17 cellular contexts compared by ENCODE assay signal in genomic region chr15:77292924-77293558, GRCh38.
DNase-seq lines count a peak whose midpoint lies in the region; ATAC-seq, FAIRE-seq and TF ChIP-seq lines count a peak whose summit lies in the region.
"Had no signal": no experiment of that assay in that cellular context is flagged by ENCODE, and none has a peak within 500 bp of the region (broad histone marks: within the 10 kb centered on the region; RNA-seq: fewer than 3 reads in every experiment).

No MANE protein-coding gene starts in this region.

- H3K4me3 ChIP-seq in IMR-90 (ENCODE audit: insufficient read depth, low read depth, low read length) (no peak overlapping the region), K562 (no peak overlapping the region)
- H3K4me3 ChIP-seq: GM12878 had no signal

- no peak overlapping the region for H3K27ac ChIP-seq in IMR-90 (ENCODE audit: insufficient read depth, low read length)
- no peak overlapping the region for H3K27ac ChIP-seq in K562 (ENCODE audit: extremely low read depth, low read depth, low read length)

- POLR2A ChIA-PET in IMR-90 (lab: Charles Lee; ENCODE audit: unreplicated experiment) (no interaction called here), K562 (lab: Yijun Ruan, JAX) (no interaction called here)

- H3K4me2 ChIP-seq in IMR-90 (ENCODE audit: low read depth, low read length), result no peak overlapping the region
- H3K4me2 ChIP-seq in K562 (ENCODE audit: insufficient read depth, low read length), result no peak overlapping the region

- ATAC-seq in IMR-90 (ENCODE audit: low read depth) (no peak), SK-N-SH treated with all-trans-retinoic acid at 6 μM for 48 hours (no peak), K562 (no peak), HG03280 (IDR thresholded peaks at IDR 0.05; ENCODE audit: unreplicated experiment) (no peak)
- ATAC-seq: GM12878, HCT116 had no signal

- H3K9me3 ChIP-seq in IMR-90 (ENCODE audit: control insufficient read depth, insufficient read depth, low read length) (no peaks in the 10 kb centered on the region), K562 (replicated peaks; ENCODE audit: control insufficient read depth, insufficient read depth, low read depth, low read length) (no peaks in the 10 kb centered on the region)
- H3K9me3 ChIP-seq: BE2C had no signal

- H3K79me2 ChIP-seq in K562 (ENCODE audit: control insufficient read depth, insufficient read depth, low read length), result no peaks in the 10 kb centered on the region

- no peak for TF ChIP-seq RAD21 in IMR-90 (IDR thresholded peaks at IDR 0.05; ENCODE audit: low read length)
- TF ChIP-seq RAD21 in K562 (CRISPR knock-in tag; conservative IDR thresholded peaks at IDR 0.05 in 1 of 2, IDR thresholded peaks at IDR 0.05 in 1 of 2), result no peak

- no peak overlapping the region for H3K4ac ChIP-seq in IMR-90 (ENCODE audit: low read depth, low read length)

- no peak overlapping the region for H2BK120ac ChIP-seq in IMR-90 (ENCODE audit: low read depth, low read length)

- no peak overlapping the region for H2AK9ac ChIP-seq in IMR-90 (replicated peaks; ENCODE audit: low read depth, low read length, poor library complexity)

- 100% methylated on average over 1 of the region's 1 CpG; no CpG with 5 or more reads in 1 of the 2 experiments for WGBS in IMR-90 (ENCODE audit: extremely low coverage in 2 of 2, insufficient read length in 1 of 2), 2 experiments
- WGBS in K562 (ENCODE audit: insufficient coverage, low coverage, missing lambda C conversion rate), result 8% methylated on average over 1 of the region's 1 CpG

- no peak overlapping the region for H2BK20ac ChIP-seq in IMR-90 (ENCODE audit: low read depth, low read length)

- H3K27me3 ChIP-seq in IMR-90 (ENCODE audit: control insufficient read depth, insufficient read depth, low read length) (no peaks in the 10 kb centered on the region), K562 (ENCODE audit: control insufficient read depth in 2 of 2, insufficient read depth in 2 of 2, low read length in 2 of 2) (no peaks in the 10 kb centered on the region)
- H3K27me3 ChIP-seq: BE2C had no signal

- H4K5ac ChIP-seq in IMR-90 (ENCODE audit: low read depth, low read length), result no peak overlapping the region

- no peak overlapping the region for H3K14ac ChIP-seq in IMR-90 (replicated peaks; ENCODE audit: low read depth, low read length)

- TF ChIP-seq POLR2A in IMR-90 (IDR thresholded peaks at IDR 0.05; ENCODE audit: low read depth, low read length) (no peak), K562 (conservative IDR thresholded peaks at IDR 0.05) (no peak)

- H4K8ac ChIP-seq in IMR-90 (ENCODE audit: low read depth in 2 of 2, low read length in 2 of 2), result no peak overlapping the region

- intact Hi-C loops in IMR-90 (cut with micrococcal nuclease), result no loop called here
- intact Hi-C loops in K562 (cut with micrococcal nuclease), result no loop called here

- H4K91ac ChIP-seq in IMR-90 (ENCODE audit: insufficient read depth, low read depth, low read length), result no peak overlapping the region

- no peak for TF ChIP-seq CTCF in IMR-90 (conservative IDR thresholded peaks at IDR 0.05; ENCODE audit: low read depth, low read length)
- no peak for TF ChIP-seq CTCF in K562 (IDR thresholded peaks at IDR 0.05 in 2 of 3, conservative IDR thresholded peaks at IDR 0.05 in 1 of 3; ENCODE audit: insufficient read depth in 2 of 3, low read depth in 1 of 3, low read length in 3 of 3)

- BruUV-seq in IMR-90 (replicated peaks; lab: Mats Ljungman, UMichigan) (no TSS peak), K562 (replicated peaks; lab: Mats Ljungman, UMichigan) (no TSS peak)

- DNase-seq in IMR-90, result peak; percentile 15
- DNase-seq in K562 (ENCODE audit: extremely low read depth in 1 of 4, low spot score in 3 of 4), result no peak
- DNase-seq in RPMI8226, result no peak
- no peak for DNase-seq in NCI-H524 treated with DMSO at 0.1 percent for 48 hours (lab: John Stamatoyannopoulos, UW)
- no peak for DNase-seq in NCI-H510A treated with DMSO at 0.1 percent for 48 hours (lab: John Stamatoyannopoulos, UW)
- DNase-seq: BE2C, GOT3, MM.1S, NCI-H1048, NCI-H1417 treated with DMSO at 0.1 percent for 48 hours, NCI-H187, NCI-H748 treated with DMSO at 0.1 percent for 48 hours, T-helper 1 cell had no signal

- CTCF ChIA-PET in IMR-90 (lab: Yijun Ruan, JAX) (no interaction called here), K562 (lab: Yijun Ruan, JAX; ENCODE audit: low intra/inter-chr PET ratio) (no interaction called here)

- no peak for TF ChIP-seq EP300 in K562 (IDR thresholded peaks at IDR 0.05; ENCODE audit: low read length)

- H3K23ac ChIP-seq in IMR-90 (ENCODE audit: low read depth, low read length), result no peak overlapping the region

- H3K56ac ChIP-seq in IMR-90 (ENCODE audit: extremely low read depth, insufficient read depth, low read length), result no peak overlapping the region

- peaks cover 5% of the 10 kb centered on the region; the same call in 1 of the 2 replicates for H3K9me1 ChIP-seq in IMR-90 (ENCODE audit: insufficient read depth, low read length)
- H3K9me1 ChIP-seq in K562 (ENCODE audit: control insufficient read depth, insufficient read depth, low read length), result no peaks in the 10 kb centered on the region

- no peak overlapping the region for H2BK5ac ChIP-seq in IMR-90 (ENCODE audit: low read depth, low read length, poor library complexity, severe bottlenecking)

- no peak overlapping the region for H3K18ac ChIP-seq in IMR-90 (ENCODE audit: low read depth, low read length)

- H3K9ac ChIP-seq in IMR-90 (ENCODE audit: low read depth, low read length) (no peak overlapping the region), K562 (ENCODE audit: insufficient read depth in 1 of 2, low read depth in 2 of 2, low read length in 2 of 2) (no peak overlapping the region)

- H2AFZ ChIP-seq in IMR-90 (replicated peaks; ENCODE audit: low read length, poor library complexity) (no peak overlapping the region), K562 (ENCODE audit: low read depth, low read length) (no peak overlapping the region)

- no peak for FAIRE-seq in K562 (lab: Jason Lieb, UNC)

- H2BK15ac ChIP-seq in IMR-90 (ENCODE audit: low read depth, low read length), result no peak overlapping the region

- no peak overlapping the region for H2AK5ac ChIP-seq in IMR-90 (ENCODE audit: low read depth, low read length)

- H3K79me1 ChIP-seq in IMR-90 (ENCODE audit: low read depth in 1 of 2, low read length in 2 of 2), result peaks cover 21 to 71% of the 10 kb centered on the region in 2 experiments

- in situ Hi-C loops in IMR-90 (cut with MboI; ENCODE audit: low sequenced_read_pairs), result no loop called here
- in situ Hi-C loops in K562 (cut with MboI), result no loop called here

- H3K36me3 ChIP-seq in IMR-90 (ENCODE audit: control insufficient read depth, insufficient read depth, low read length) (no peaks in the 10 kb centered on the region), K562 (ENCODE audit: control insufficient read depth, insufficient read depth, low read length) (no peaks in the 10 kb centered on the region)
- H3K36me3 ChIP-seq: BE2C had no signal

- dilution Hi-C loops in IMR-90 (cut with HindIII; ENCODE audit: low sequenced_read_pairs, unreplicated experiment), result no loop called here

- no peaks in the 10 kb centered on the region for H3K4me1 ChIP-seq in IMR-90 (ENCODE audit: control insufficient read depth, insufficient read depth, low read length)
- no peaks in the 10 kb centered on the region; a peak in 1 of 5 replicates for H3K4me1 ChIP-seq in K562 (replicated peaks in 1 of 2; ENCODE audit: control insufficient read depth in 2 of 2, insufficient read depth in 2 of 2, low read length in 2 of 2)
- H3K4me1 ChIP-seq: BE2C had no signal

- H4K20me1 ChIP-seq in IMR-90 (ENCODE audit: insufficient read depth, low read length) (peaks cover 46% of the 10 kb centered on the region), K562 (replicated peaks; ENCODE audit: control insufficient read depth, insufficient read depth, low read length) (no peaks in the 10 kb centered on the region)

TF ChIP-seq in IMR-90, 13 proteins besides CTCF, POLR2A, EP300 and RAD21 (continues in another document):
- TF ChIP-seq FOS (IDR thresholded peaks at IDR 0.05; ENCODE audit: low read depth, low read length) (no peak), MAZ (IDR thresholded peaks at IDR 0.05; ENCODE audit: borderline replicate concordance, low read depth, low read length) (no peak), CHD1 (IDR thresholded peaks at IDR 0.05; ENCODE audit: low read depth, low read length) (no peak), USF2 (IDR thresholded peaks at IDR 0.05; ENCODE audit: low read depth, low read length) (no peak)

TF ChIP-seq in K562, 482 proteins besides CTCF, POLR2A, EP300 and RAD21:
- TF ChIP-seq, protein P1, sequence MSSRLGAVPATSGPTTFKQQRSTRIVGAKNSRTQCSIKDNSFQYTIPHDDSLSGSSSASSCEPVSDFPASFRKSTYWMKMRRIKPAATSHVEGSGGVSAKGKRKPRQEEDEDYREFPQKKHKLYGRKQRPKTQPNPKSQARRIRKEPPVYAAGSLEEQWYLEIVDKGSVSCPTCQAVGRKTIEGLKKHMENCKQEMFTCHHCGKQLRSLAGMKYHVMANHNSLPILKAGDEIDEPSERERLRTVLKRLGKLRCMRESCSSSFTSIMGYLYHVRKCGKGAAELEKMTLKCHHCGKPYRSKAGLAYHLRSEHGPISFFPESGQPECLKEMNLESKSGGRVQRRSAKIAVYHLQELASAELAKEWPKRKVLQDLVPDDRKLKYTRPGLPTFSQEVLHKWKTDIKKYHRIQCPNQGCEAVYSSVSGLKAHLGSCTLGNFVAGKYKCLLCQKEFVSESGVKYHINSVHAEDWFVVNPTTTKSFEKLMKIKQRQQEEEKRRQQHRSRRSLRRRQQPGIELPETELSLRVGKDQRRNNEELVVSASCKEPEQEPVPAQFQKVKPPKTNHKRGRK (tag; IDR thresholded peaks at IDR 0.05), result no peak
- TF ChIP-seq FOSL1 (tag; conservative IDR thresholded peaks at IDR 0.05) (peak; percentile 45), ARID1B (IDR thresholded peaks at IDR 0.05) (peak; percentile 54), NFIC (IDR thresholded peaks at IDR 0.05) (peak; percentile 91), ZNF316 (IDR thresholded peaks at IDR 0.05) (no peak), DPF2 (IDR thresholded peaks at IDR 0.05) (peak; percentile 41; the same call in 1 of the 2 replicates), TAF9B (IDR thresholded peaks at IDR 0.05; ENCODE audit: partially characterized antibody) (no peak), SMARCE1 (IDR thresholded peaks at IDR 0.05) (peak; percentile 35; the same call in 1 of the 2 replicates), TEAD1 (CRISPR knock-in tag; IDR thresholded peaks at IDR 0.05) (0 out of 4 replicates have a peak, but pooled peaks of 1 of the 2 experiments have one; percentile 35), SMARCA4 (IDR thresholded peaks at IDR 0.05) (peak; percentile 17; the same call in 1 of the 2 replicates), CBFA2T2 (conservative IDR thresholded peaks at IDR 0.05) (0 out of 2 replicates have a peak, but pooled peaks have one; percentile 13), CBFA2T3 (IDR thresholded peaks at IDR 0.05) (peak; percentile 56), FOXA3 (CRISPR knock-in tag; conservative IDR thresholded peaks at IDR 0.05 in 1 of 2, IDR thresholded peaks at IDR 0.05 in 1 of 2) (0 out of 4 replicates have a peak, but pooled peaks of 1 of the 2 experiments have one; percentile 23), ZNF778 (CRISPR knock-in tag; IDR thresholded peaks at IDR 0.05) (no peak)
